22 cellular contexts compared by ENCODE assay signal in the genomic region with DNA sequence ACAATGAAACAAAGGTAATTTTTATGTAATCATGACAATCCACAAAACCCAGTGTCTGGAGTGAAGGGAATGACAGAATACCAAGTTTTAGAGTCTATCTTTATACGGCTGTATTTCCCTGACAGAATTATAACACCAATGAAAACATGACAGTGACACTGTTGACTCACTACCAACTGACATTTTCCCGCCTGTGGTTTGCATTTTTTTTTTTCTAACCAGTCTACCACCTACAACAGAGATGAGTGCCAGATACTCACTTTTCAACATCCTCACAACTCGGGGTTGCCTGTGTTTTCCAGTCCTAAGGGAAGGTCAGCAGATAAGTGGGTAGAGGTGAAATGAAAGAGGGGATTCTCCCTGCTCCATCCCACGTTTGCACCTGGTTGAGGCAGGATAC.
"Had no signal": no experiment of that assay in that cellular context is flagged by ENCODE, and none has a peak within 500 bp of the region (broad histone marks: within the 10 kb centered on the region; RNA-seq: fewer than 3 reads in every experiment).

No MANE protein-coding gene starts in this region.

- DNase-seq: cortex of kidney; dorsolateral prefrontal cortex; effector CD8-positive, alpha-beta T cell; foreskin melanocyte; head of caudate nucleus; kidney; left cardiac atrium; left ventricle myocardium inferior; lower lobe of right lung; midbrain; naive B cell; psoas muscle; retina; right lobe of liver; spleen; stimulated activated CD4-positive, alpha-beta T cell treated with anti-CD3 and anti-CD28 coated beads, Interleukin-15, amount 100 ng/mL, for 24 hours; stimulated activated CD4-positive, alpha-beta T cell treated with anti-CD3 and anti-CD28 coated beads, Interleukin-1b, Interleukin-23, amount 100 ng/mL, for 48 hours; stimulated activated CD4-positive, alpha-beta T cell treated with anti-CD3 and anti-CD28 coated beads, Interleukin-4, amount 100 ng/mL, for 24 hours; stimulated activated naive B cell treated with anti-CD40 and anti-IgM and Interleukin-4, amounts not matched to agents 10 μg/mL and 1 μg/mL and 100 μg/mL, for 72 hours; trophoblast cell had no signal

- H3K27ac Mint-ChIP-seq: memory B cell; naive B cell; nephron; stimulated activated naive B cell treated with anti-CD40 and anti-IgM and Interleukin-4, amounts not matched to agents 10 μg/mL and 1 μg/mL and 100 μg/mL, for 72 hours had no signal

- H3K4me1 Mint-ChIP-seq: memory B cell; naive B cell; stimulated activated naive B cell treated with anti-CD40 and anti-IgM and Interleukin-4, amounts not matched to agents 10 μg/mL and 1 μg/mL and 100 μg/mL, for 72 hours had no signal

- H3K36me3 Mint-ChIP-seq: memory B cell; naive B cell; stimulated activated naive B cell treated with anti-CD40 and anti-IgM and Interleukin-4, amounts not matched to agents 10 μg/mL and 1 μg/mL and 100 μg/mL, for 72 hours had no signal

- H3K4me3 Mint-ChIP-seq: memory B cell; naive B cell; nephron; stimulated activated naive B cell treated with anti-CD40 and anti-IgM and Interleukin-4, amounts not matched to agents 10 μg/mL and 1 μg/mL and 100 μg/mL, for 72 hours had no signal

- H3K9me3 Mint-ChIP-seq: memory B cell; nephron; stimulated activated naive B cell treated with anti-CD40 and anti-IgM and Interleukin-4, amounts not matched to agents 10 μg/mL and 1 μg/mL and 100 μg/mL, for 72 hours had no signal

- ATAC-seq: left cardiac atrium; lower lobe of right lung; psoas muscle; right lobe of liver; stimulated activated naive B cell treated with anti-CD40 and anti-IgM and Interleukin-4, amounts not matched to agents 10 μg/mL and 1 μg/mL and 100 μg/mL, for 72 hours had no signal
